Comparison of ENCODE assay signal across 8 cellular contexts in genomic region chr4:825969-826330, GRCh38. TPM values are rescaled to one million over a fixed set of nuclear protein-coding genes. Genes with fewer than 3 reads are reported as not detected.
DNase-seq lines count a peak whose midpoint lies in the region; ATAC-seq and TF ChIP-seq lines count a peak whose summit lies in the region.

CPLX1 (minus strand) TSS chr4:826129; CDS start chr4:824522, 1,607 bp downstream.

- TF ChIP-seq CTCF in ovary (IDR thresholded peaks at IDR 0.05) (no peak), MM.1S (IDR thresholded peaks at IDR 0.05; ENCODE audit: low read length) (no peak)

- intact Hi-C loops in ovary (cut with DNase I): no loop called here

- no peaks in the 10 kb centered on the region for H3K79me2 ChIP-seq in MM.1S (ENCODE audit: low read length)

- TF ChIP-seq EP300 in ovary (IDR thresholded peaks at IDR 0.05): no peak

- no peaks in the 10 kb centered on the region for H3F3A ChIP-seq in MM.1S (ENCODE audit: insufficient read depth, low read length)

- H3K27ac ChIP-seq in effector memory CD4-positive, alpha-beta T cell (ENCODE audit: insufficient read depth, low read length, poor library complexity, severe bottlenecking): no peak within 1 kb of the TSS
- H3K27ac ChIP-seq in ovary: no peak within 1 kb of the TSS
- no peak within 1 kb of the TSS for H3K27ac ChIP-seq in MM.1S (ENCODE audit: low read length)

- 0 to 12% (median 2%) methylated on average over 3 to 41 of the region's 61 CpGs for WGBS in ovary, 3 donors

- H3K4me1 ChIP-seq in effector memory CD4-positive, alpha-beta T cell (ENCODE audit: control insufficient read depth, insufficient read depth, low read length, poor library complexity, severe bottlenecking): peaks cover 11% of the 10 kb centered on the region
- no peaks in the 10 kb centered on the region for H3K4me1 ChIP-seq in ovary (ENCODE audit: insufficient read depth)
- no peaks in the 10 kb centered on the region for H3K4me1 ChIP-seq in MM.1S (ENCODE audit: low read length)

- H3K36me3 ChIP-seq in effector memory CD4-positive, alpha-beta T cell (ENCODE audit: control insufficient read depth, insufficient read depth, low read length): no peaks in the 10 kb centered on the region
- H3K36me3 ChIP-seq in ovary (no peaks in the 10 kb centered on the region), MM.1S (replicated peaks; ENCODE audit: insufficient read depth, low read length) (no peaks in the 10 kb centered on the region)

- H3K4me3 ChIP-seq in effector memory CD4-positive, alpha-beta T cell (ENCODE audit: insufficient read depth, low read depth, low read length, poor library complexity, severe bottlenecking): peak within 1 kb of the TSS; percentile 22
- H3K4me3 ChIP-seq in ovary (peak within 1 kb of the TSS; percentile 10), MM.1S (ENCODE audit: low read length) (no peak within 1 kb of the TSS)

- H3K9me3 ChIP-seq in effector memory CD4-positive, alpha-beta T cell (ENCODE audit: control insufficient read depth, low read length): no peaks in the 10 kb centered on the region
- H3K9me3 ChIP-seq in ovary (no peaks in the 10 kb centered on the region), MM.1S (replicated peaks; ENCODE audit: insufficient read depth, low read length) (no peaks in the 10 kb centered on the region)

- no peak within 1 kb of the TSS for H2AFZ ChIP-seq in MM.1S (ENCODE audit: low read length)

- TF ChIP-seq POLR2A in ovary (IDR thresholded peaks at IDR 0.05): no peak

- DNase-seq in NCI-H2081 (lab: John Stamatoyannopoulos, UW): peak; percentile 61 to 75
- DNase-seq in NCI-H2081 treated with DMSO at 0.1 percent for 48 hours (lab: John Stamatoyannopoulos, UW): no peak
- peak; percentile 39 for DNase-seq in NCI-H1092 (lab: John Stamatoyannopoulos, UW)
- DNase-seq in effector memory CD4-positive, alpha-beta T cell: no peak
- no peak for DNase-seq in ovary
- no peak for DNase-seq in MM.1S
- no peak for DNase-seq in Kasumi-1 (lab: John Stamatoyannopoulos, UW)

- H3K4me2 ChIP-seq in MM.1S (ENCODE audit: low read depth, low read length): no peak within 1 kb of the TSS

- H3K27me3 ChIP-seq in effector memory CD4-positive, alpha-beta T cell (replicated peaks; ENCODE audit: control insufficient read depth, insufficient read depth, low read length, poor library complexity, severe bottlenecking): peaks cover 24% of the 10 kb centered on the region
- H3K27me3 ChIP-seq in ovary (peaks cover 12% of the 10 kb centered on the region), MM.1S (replicated peaks; ENCODE audit: insufficient read depth, low read length) (no peaks in the 10 kb centered on the region)

- ATAC-seq in HG02610 (IDR thresholded peaks at IDR 0.05; ENCODE audit: unreplicated experiment): no peak

- H3K9ac ChIP-seq in MM.1S (ENCODE audit: low read length): no peak within 1 kb of the TSS

- H4K20me1 ChIP-seq in MM.1S (ENCODE audit: insufficient read depth, low read length): no peaks in the 10 kb centered on the region

- no peaks in the 10 kb centered on the region for H3K9me2 ChIP-seq in MM.1S (replicated peaks; ENCODE audit: insufficient read depth, low read length)

RNA-seq across cellular contexts. Expression of gene CPLX1, which starts in this region (rescaled TPM):
- total RNA-seq in ovary: 10 to 100 TPM in 1 of 7 donors, 1 to 10 TPM in 6; 1.4 to 10.2 (median 3.9) TPM
- 1 to 10 TPM in 1 of 2 donors, under 1 TPM in 1; 0.47 to 2.3 TPM for polyA plus RNA-seq in ovary

Comparison
In these comparisons a context has a peak if more than half of its experiments do, and no peak if none do; other contexts are left out.
1. DNase-seq: peak in NCI-H2081 (2 of 2) and NCI-H1092 (single experiment); none in NCI-H2081 treated with DMSO at 0.1 percent for 48 hours (single experiment), effector memory CD4-positive, alpha-beta T cell (0 of 3), ovary (0 of 5), MM.1S (single experiment) and Kasumi-1 (0 of 2).